ENCODE assay signal across 33 cellular contexts in the genomic region with DNA sequence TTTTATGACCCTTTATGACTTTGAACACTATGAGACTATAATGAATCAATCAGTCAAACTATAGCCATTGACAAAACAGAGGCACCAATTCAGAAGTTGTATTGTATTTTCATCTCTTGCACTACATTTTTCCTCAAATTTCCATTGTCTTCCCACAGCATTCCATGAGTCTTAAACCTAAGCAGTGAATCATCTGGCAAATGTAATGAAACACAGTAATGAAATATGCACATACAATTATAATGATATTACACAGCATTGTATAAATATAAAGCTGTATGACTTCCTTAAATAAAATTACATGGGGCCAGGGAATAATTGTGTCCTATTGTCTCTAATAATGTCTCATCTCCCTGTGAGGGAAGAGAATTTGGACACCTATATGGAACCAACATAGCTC. TPM values are rescaled to one million over a fixed set of nuclear protein-coding genes. Genes with fewer than 3 reads are reported as not detected.
"Had no signal": no experiment of that assay in that cellular context is flagged by ENCODE, and none has a peak within 500 bp of the region (broad histone marks: within the 10 kb centered on the region; RNA-seq: fewer than 3 reads in every experiment).

No MANE protein-coding gene starts in this region.

- H3K9me3 Mint-ChIP-seq: activated CD4-positive, alpha-beta memory T cell treated with anti-CD3 and anti-CD28 coated beads for 36 hours; activated CD4-positive, alpha-beta T cell treated with anti-CD3 and anti-CD28 coated beads, Interleukin-2, amount 10 ng/mL, durations not matched to agents 24 days and 14 days; activated naive CD4-positive, alpha-beta T cell treated with anti-CD3 and anti-CD28 coated beads, Interleukin-2, amount 50 U/mL, for 72 hours; activated T-cell treated with anti-CD3 and anti-CD28 coated beads, Interleukin-2, amount 50 U/mL, for 4 hours; activated T-helper 2 cell treated with anti-CD3 and anti-CD28 coated beads, Interferon-gamma antibody, Interleukin-2, Interleukin-4, amounts not matched to agents 10 μg/mL and 5 μg/mL and 100 μg/mL, durations not matched to agents 14 hours and 24 hours and 36 hours; dendritic cell treated with granulocyte-macrophage colony-stimulating factor and Interleukin-4, amounts not matched to agents 40 ng/mL and 50 ng/mL, for 4 days; endodermal cell; natural killer cell; neural progenitor cell; stimulated activated effector memory CD8-positive, alpha-beta T cell treated with anti-CD3 and anti-CD28 coated beads, Interleukin-12 subunit alpha, Interleukin-12 subunit beta, amount 100 ng/mL, for 72 hours; stimulated activated naive CD8-positive, alpha-beta T cell treated with anti-CD3 and anti-CD28 coated beads, Interleukin-15, Interleukin-2, amounts not matched to agents 100 ng/mL and 50 ng/mL, for 24 hours; T-helper 1 cell treated with Interleukin-12 subunit alpha and Interleukin-12 subunit beta and Interleukin-4 antibody, amounts not matched to agents 30 μg/mL and 1 μg/mL, for 36 hours; type B pancreatic cell had no signal

- H3K27ac ChIP-seq: esophagus muscularis mucosa, heart right ventricle, neural progenitor cell, parathyroid adenoma, psoas muscle, sigmoid colon, vagina, WERI-Rb-1 had no signal

- H3K36me3 ChIP-seq: esophagus muscularis mucosa, heart right ventricle, neural progenitor cell, sigmoid colon, vagina, WERI-Rb-1 had no signal

- H3K9me3 ChIP-seq: esophagus muscularis mucosa, heart right ventricle, psoas muscle, sigmoid colon, vagina had no signal

- DNase-seq: activated CD4-positive, alpha-beta memory T cell treated with anti-CD3 and anti-CD28 coated beads for 36 hours; activated CD4-positive, alpha-beta T cell treated with anti-CD3 and anti-CD28 coated beads, Interleukin-2, amount 10 ng/mL, durations not matched to agents 24 days and 14 days; activated naive CD4-positive, alpha-beta T cell; activated T-cell treated with anti-CD3 and anti-CD28 coated beads, Interleukin-2, amount 50 U/mL, for 4 hours; aorta; central memory CD4-positive, alpha-beta T cell; endodermal cell; heart right ventricle; kidney glomerular epithelial cell; mesendoderm; natural killer cell; occipital lobe; psoas muscle; sigmoid colon; small intestine; stimulated activated CD4-positive, alpha-beta T cell treated with anti-CD3 and anti-CD28 coated beads, Interleukin-4, amount 100 ng/mL, for 24 hours; substantia nigra; T-helper 9 cell; WERI-Rb-1 had no signal

- H3K4me1 ChIP-seq: esophagus muscularis mucosa, heart right ventricle, neural progenitor cell, parathyroid adenoma, psoas muscle, sigmoid colon, vagina had no signal

- ATAC-seq: activated CD4-positive, CD25-positive, alpha-beta regulatory T cell treated with anti-CD3 and anti-CD28 coated beads, Interleukin-2, amount 50 U/mL, for 24 hours; activated naive CD4-positive, alpha-beta T cell treated with anti-CD3 and anti-CD28 coated beads, Interleukin-2, amount 50 U/mL, for 72 hours; activated T-cell treated with anti-CD3 and anti-CD28 coated beads, Interleukin-2, amount 50 U/mL, for 4 hours; heart right ventricle; left lobe of liver; natural killer cell; psoas muscle; stimulated activated effector memory CD8-positive, alpha-beta T cell treated with anti-CD3 and anti-CD28 coated beads, Interleukin-12 subunit alpha, Interleukin-12 subunit beta, amount 100 ng/mL, for 72 hours had no signal

- H2AFZ ChIP-seq: neural progenitor cell, parathyroid adenoma had no signal

- H3K9ac ChIP-seq: neural progenitor cell, parathyroid adenoma had no signal

- H3K4me2 ChIP-seq: neural progenitor cell had no signal

- H3K79me2 ChIP-seq: parathyroid adenoma had no signal

- H3K36me3 Mint-ChIP-seq: natural killer cell; neural progenitor cell; stimulated activated effector memory CD8-positive, alpha-beta T cell treated with anti-CD3 and anti-CD28 coated beads, Interleukin-12 subunit alpha, Interleukin-12 subunit beta, amount 100 ng/mL, for 72 hours; type B pancreatic cell had no signal

- H3K27me3 ChIP-seq: esophagus muscularis mucosa, heart right ventricle, neural progenitor cell, sigmoid colon, vagina had no signal

- H3K4me1 Mint-ChIP-seq: activated CD4-positive, alpha-beta T cell treated with anti-CD3 and anti-CD28 coated beads, Interleukin-2, amount 10 ng/mL, durations not matched to agents 24 days and 14 days; endodermal cell; natural killer cell; neural progenitor cell; stimulated activated effector memory CD8-positive, alpha-beta T cell treated with anti-CD3 and anti-CD28 coated beads, Interleukin-12 subunit alpha, Interleukin-12 subunit beta, amount 100 ng/mL, for 72 hours had no signal

- H3K4me3 Mint-ChIP-seq: activated CD4-positive, alpha-beta memory T cell treated with anti-CD3 and anti-CD28 coated beads for 36 hours; activated CD4-positive, alpha-beta T cell treated with anti-CD3 and anti-CD28 coated beads, Interleukin-2, amount 10 ng/mL, durations not matched to agents 24 days and 14 days; activated T-cell treated with anti-CD3 and anti-CD28 coated beads, Interleukin-2, amount 50 U/mL, for 4 hours; dendritic cell treated with granulocyte-macrophage colony-stimulating factor and Interleukin-4, amounts not matched to agents 40 ng/mL and 50 ng/mL, for 4 days; endodermal cell; natural killer cell; neural progenitor cell; stimulated activated effector memory CD8-positive, alpha-beta T cell treated with anti-CD3 and anti-CD28 coated beads, Interleukin-12 subunit alpha, Interleukin-12 subunit beta, amount 100 ng/mL, for 72 hours; stimulated activated naive CD8-positive, alpha-beta T cell treated with anti-CD3 and anti-CD28 coated beads, Interleukin-15, Interleukin-2, amounts not matched to agents 100 ng/mL and 50 ng/mL, for 24 hours; T-helper 1 cell treated with Interleukin-12 subunit alpha and Interleukin-12 subunit beta and Interleukin-4 antibody, amounts not matched to agents 30 μg/mL and 1 μg/mL, for 36 hours; type B pancreatic cell had no signal

- H3K4me3 ChIP-seq: esophagus muscularis mucosa, heart right ventricle, lung, neural progenitor cell, psoas muscle, sigmoid colon, vagina had no signal

- H3K27ac Mint-ChIP-seq: activated CD4-positive, alpha-beta memory T cell treated with anti-CD3 and anti-CD28 coated beads for 36 hours; activated CD4-positive, alpha-beta T cell treated with anti-CD3 and anti-CD28 coated beads, Interleukin-2, amount 10 ng/mL, durations not matched to agents 24 days and 14 days; activated naive CD4-positive, alpha-beta T cell treated with anti-CD3 and anti-CD28 coated beads, Interleukin-2, amount 50 U/mL, for 72 hours; activated T-helper 2 cell treated with anti-CD3 and anti-CD28 coated beads, Interferon-gamma antibody, Interleukin-2, Interleukin-4, amounts not matched to agents 10 μg/mL and 5 μg/mL and 100 μg/mL, durations not matched to agents 14 hours and 24 hours and 36 hours; dendritic cell treated with granulocyte-macrophage colony-stimulating factor and Interleukin-4, amounts not matched to agents 40 ng/mL and 50 ng/mL, for 4 days; endodermal cell; natural killer cell; neural progenitor cell; stimulated activated effector memory CD8-positive, alpha-beta T cell treated with anti-CD3 and anti-CD28 coated beads, Interleukin-12 subunit alpha, Interleukin-12 subunit beta, amount 100 ng/mL, for 72 hours; stimulated activated naive CD8-positive, alpha-beta T cell treated with anti-CD3 and anti-CD28 coated beads, Interleukin-15, Interleukin-2, amounts not matched to agents 100 ng/mL and 50 ng/mL, for 24 hours; T-helper 1 cell treated with Interleukin-12 subunit alpha and Interleukin-12 subunit beta and Interleukin-4 antibody, amounts not matched to agents 30 μg/mL and 1 μg/mL, for 36 hours; type B pancreatic cell had no signal

- H3K27me3 Mint-ChIP-seq: activated CD4-positive, alpha-beta memory T cell treated with anti-CD3 and anti-CD28 coated beads for 36 hours; activated CD4-positive, alpha-beta T cell treated with anti-CD3 and anti-CD28 coated beads, Interleukin-2, amount 10 ng/mL, durations not matched to agents 24 days and 14 days; dendritic cell treated with granulocyte-macrophage colony-stimulating factor and Interleukin-4, amounts not matched to agents 40 ng/mL and 50 ng/mL, for 4 days; stimulated activated naive CD8-positive, alpha-beta T cell treated with anti-CD3 and anti-CD28 coated beads, Interleukin-15, Interleukin-2, amounts not matched to agents 100 ng/mL and 50 ng/mL, for 24 hours; type B pancreatic cell had no signal

RNA-seq across cellular contexts. Expression of a gene that starts 45.0 kb away (rescaled TPM):
- total RNA-seq: esophagus muscularis mucosa had no signal
- polyA plus RNA-seq: aorta, heart right ventricle, psoas muscle had no signal
